In the genomic region with DNA sequence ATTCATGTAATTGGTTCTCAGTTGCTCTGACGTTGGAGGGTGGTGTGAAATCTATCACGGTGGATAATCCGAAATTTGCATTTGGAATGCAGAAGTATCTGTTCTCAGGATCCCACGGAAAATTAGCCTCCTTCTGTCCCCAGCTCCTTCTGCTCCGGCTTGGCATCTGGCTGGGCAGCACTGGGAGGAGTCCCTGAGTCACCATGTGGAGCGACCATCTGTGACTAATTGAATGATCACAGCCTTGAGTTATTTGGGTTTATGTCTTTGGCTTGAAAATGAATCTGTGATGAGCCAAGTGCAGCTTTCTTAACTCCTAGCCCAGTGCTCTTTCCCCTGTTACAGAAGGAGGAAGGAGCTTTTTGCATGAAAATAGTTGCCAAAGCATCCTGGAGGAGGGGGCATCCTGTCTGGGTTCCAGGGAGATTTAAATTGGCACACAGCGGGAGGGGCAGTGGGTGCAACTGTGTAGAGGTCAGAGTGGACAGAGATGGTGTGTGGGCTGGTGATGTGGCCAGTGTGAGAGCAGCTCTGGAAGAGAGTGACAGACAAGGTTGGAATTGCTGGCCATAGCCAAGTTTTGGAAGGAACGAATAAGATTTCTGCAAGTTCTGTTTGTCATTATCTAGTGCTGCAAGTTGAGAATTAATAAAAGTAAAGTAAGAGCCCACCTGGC, we compare ENCODE assay signal across 10 cellular contexts.
DNase-seq lines count a peak whose midpoint lies in the region; ATAC-seq and TF ChIP-seq lines count a peak whose summit lies in the region.
"Had no signal": no experiment of that assay in that cellular context is flagged by ENCODE, and none has a peak within 500 bp of the region (broad histone marks: within the 10 kb centered on the region; RNA-seq: fewer than 3 reads in every experiment).

No MANE protein-coding gene starts in this region.

- H3K36me3 ChIP-seq in mucosa of descending colon (ENCODE audit: low read depth), result no peaks in the 10 kb centered on the region
- H3K36me3 ChIP-seq: stomach had no signal

- no peak for ATAC-seq in mucosa of descending colon
- ATAC-seq: CD8-positive, alpha-beta T cell had no signal

- peak overlapping the region in 4 of 5 experiments; percentile 55 to 69 (median 63) for H3K27ac Mint-ChIP-seq in brain
- H3K27ac Mint-ChIP-seq: CD8-positive, alpha-beta T cell had no signal

- H3K4me1 ChIP-seq in mucosa of descending colon (ENCODE audit: low read depth), result no peaks in the 10 kb centered on the region

- no peaks in the 10 kb centered on the region for H3K36me3 Mint-ChIP-seq in brain
- H3K36me3 Mint-ChIP-seq: CD8-positive, alpha-beta T cell had no signal

- 0 out of 2 replicates have a peak, but pooled peaks have one; percentile 10 for TF ChIP-seq RAD21 in Ishikawa (IDR thresholded peaks at IDR 0.05; ENCODE audit: low read depth)

- peak; percentile 67; the same call in 1 of the 2 replicates for TF ChIP-seq EP300 in Ishikawa (IDR thresholded peaks at IDR 0.05; ENCODE audit: borderline replicate concordance)

- H3K27me3 Mint-ChIP-seq in brain, result peaks cover 4% of the 10 kb centered on the region

- TF ChIP-seq CTCF in brain (conservative IDR thresholded peaks at IDR 0.05) (no peak), mucosa of descending colon (IDR thresholded peaks at IDR 0.05) (no peak)

- peaks cover 32% of the 10 kb centered on the region for H3K4me1 Mint-ChIP-seq in brain

- intact Hi-C loops in mucosa of descending colon (cut with DNase I, micrococcal nuclease), result no loop called here

- H3K4me3 Mint-ChIP-seq in brain, result peak overlapping the region in 3 of 5 experiments; percentile 8 to 68 (median 18)
- H3K4me3 Mint-ChIP-seq: CD8-positive, alpha-beta T cell had no signal

- no peak overlapping the region for H3K4me3 ChIP-seq in mucosa of descending colon
- H3K4me3 ChIP-seq: stomach had no signal

- DNase-seq in AG20443 (ENCODE audit: low spot score) (peak; percentile 92), kidney tubule cell (ENCODE audit: low spot score) (peak; percentile 88), NAMALWA (ENCODE audit: low spot score) (no peak), mucosa of descending colon (no peak), iPS-NIHi11 (ENCODE audit: low spot score) (no peak), DMS153 (lab: John Stamatoyannopoulos, UW) (no peak)
- DNase-seq: CD8-positive, alpha-beta T cell; stomach had no signal

- H3K9me3 ChIP-seq in mucosa of descending colon, result no peaks in the 10 kb centered on the region
- H3K9me3 ChIP-seq: stomach had no signal

- peaks cover 0 to 4% (median under 1%) of the 10 kb centered on the region in 5 experiments for H3K9me3 Mint-ChIP-seq in brain

TF ChIP-seq in Ishikawa, 13 proteins besides CTCF, POLR2A, EP300 and RAD21:
- TF ChIP-seq EGR1 (IDR thresholded peaks at IDR 0.05) (no peak), TCF12 (IDR thresholded peaks at IDR 0.05; ENCODE audit: low read depth) (peak; percentile 70), YY1 (IDR thresholded peaks at IDR 0.05; ENCODE audit: low read depth) (no peak), FOXM1 (IDR thresholded peaks at IDR 0.05; ENCODE audit: borderline replicate concordance, low read depth) (0 out of 2 replicates have a peak, but pooled peaks have one; percentile 27), CEBPB (IDR thresholded peaks at IDR 0.05) (no peak), TEAD4 (IDR thresholded peaks at IDR 0.05) (peak; percentile 60), CREB1 (IDR thresholded peaks at IDR 0.05; ENCODE audit: low read depth) (no peak), TAF1 (IDR thresholded peaks at IDR 0.05; ENCODE audit: low read depth) (no peak), NFIC (IDR thresholded peaks at IDR 0.05) (peak; percentile 70), ZBTB7A (IDR thresholded peaks at IDR 0.05; ENCODE audit: low read depth) (no peak)
- TF ChIP-seq, protein P1, sequence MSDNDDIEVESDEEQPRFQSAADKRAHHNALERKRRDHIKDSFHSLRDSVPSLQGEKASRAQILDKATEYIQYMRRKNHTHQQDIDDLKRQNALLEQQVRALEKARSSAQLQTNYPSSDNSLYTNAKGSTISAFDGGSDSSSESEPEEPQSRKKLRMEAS (IDR thresholded peaks at IDR 0.05), result 0 out of 2 replicates have a peak, but pooled peaks have one; percentile 21
- TF ChIP-seq, protein P2, sequence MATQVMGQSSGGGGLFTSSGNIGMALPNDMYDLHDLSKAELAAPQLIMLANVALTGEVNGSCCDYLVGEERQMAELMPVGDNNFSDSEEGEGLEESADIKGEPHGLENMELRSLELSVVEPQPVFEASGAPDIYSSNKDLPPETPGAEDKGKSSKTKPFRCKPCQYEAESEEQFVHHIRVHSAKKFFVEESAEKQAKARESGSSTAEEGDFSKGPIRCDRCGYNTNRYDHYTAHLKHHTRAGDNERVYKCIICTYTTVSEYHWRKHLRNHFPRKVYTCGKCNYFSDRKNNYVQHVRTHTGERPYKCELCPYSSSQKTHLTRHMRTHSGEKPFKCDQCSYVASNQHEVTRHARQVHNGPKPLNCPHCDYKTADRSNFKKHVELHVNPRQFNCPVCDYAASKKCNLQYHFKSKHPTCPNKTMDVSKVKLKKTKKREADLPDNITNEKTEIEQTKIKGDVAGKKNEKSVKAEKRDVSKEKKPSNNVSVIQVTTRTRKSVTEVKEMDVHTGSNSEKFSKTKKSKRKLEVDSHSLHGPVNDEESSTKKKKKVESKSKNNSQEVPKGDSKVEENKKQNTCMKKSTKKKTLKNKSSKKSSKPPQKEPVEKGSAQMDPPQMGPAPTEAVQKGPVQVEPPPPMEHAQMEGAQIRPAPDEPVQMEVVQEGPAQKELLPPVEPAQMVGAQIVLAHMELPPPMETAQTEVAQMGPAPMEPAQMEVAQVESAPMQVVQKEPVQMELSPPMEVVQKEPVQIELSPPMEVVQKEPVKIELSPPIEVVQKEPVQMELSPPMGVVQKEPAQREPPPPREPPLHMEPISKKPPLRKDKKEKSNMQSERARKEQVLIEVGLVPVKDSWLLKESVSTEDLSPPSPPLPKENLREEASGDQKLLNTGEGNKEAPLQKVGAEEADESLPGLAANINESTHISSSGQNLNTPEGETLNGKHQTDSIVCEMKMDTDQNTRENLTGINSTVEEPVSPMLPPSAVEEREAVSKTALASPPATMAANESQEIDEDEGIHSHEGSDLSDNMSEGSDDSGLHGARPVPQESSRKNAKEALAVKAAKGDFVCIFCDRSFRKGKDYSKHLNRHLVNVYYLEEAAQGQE (IDR thresholded peaks at IDR 0.05; ENCODE audit: low read depth), result no peak
- TF ChIP-seq, protein P3, sequence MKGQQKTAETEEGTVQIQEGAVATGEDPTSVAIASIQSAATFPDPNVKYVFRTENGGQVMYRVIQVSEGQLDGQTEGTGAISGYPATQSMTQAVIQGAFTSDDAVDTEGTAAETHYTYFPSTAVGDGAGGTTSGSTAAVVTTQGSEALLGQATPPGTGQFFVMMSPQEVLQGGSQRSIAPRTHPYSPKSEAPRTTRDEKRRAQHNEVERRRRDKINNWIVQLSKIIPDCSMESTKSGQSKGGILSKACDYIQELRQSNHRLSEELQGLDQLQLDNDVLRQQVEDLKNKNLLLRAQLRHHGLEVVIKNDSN (IDR thresholded peaks at IDR 0.05), result no peak

Comparison
In these comparisons a context has a peak if more than half of its experiments do, and no peak if none do; other contexts are left out.
1. DNase-seq: peak in AG20443 (single experiment) and kidney tubule cell (single experiment); none in NAMALWA (single experiment), mucosa of descending colon (0 of 3), iPS-NIHi11 (single experiment) and DMS153 (single experiment).